ENCODE assay signal across 12 cellular contexts in genomic region chr7:56287429-56288138, GRCh38.
DNase-seq lines count a peak whose midpoint lies in the region; ATAC-seq, FAIRE-seq and TF ChIP-seq lines count a peak whose summit lies in the region.
"Had no signal": no experiment of that assay in that cellular context is flagged by ENCODE, and none has a peak within 500 bp of the region (broad histone marks: within the 10 kb centered on the region; RNA-seq: fewer than 3 reads in every experiment).

No MANE protein-coding gene starts in this region.

- H3K36me3 ChIP-seq in keratinocyte (ENCODE audit: control insufficient read depth in 2 of 2, extremely low read depth in 1 of 2, insufficient read depth in 2 of 2, low read length in 2 of 2), result no peaks in the 10 kb centered on the region
- H3K36me3 ChIP-seq in stomach smooth muscle (ENCODE audit: control insufficient read depth in 2 of 2, insufficient read depth in 2 of 2, low read length in 2 of 2), result no peaks in the 10 kb centered on the region

- H2AFZ ChIP-seq in keratinocyte (ENCODE audit: control insufficient read depth, low read length), result peak overlapping the region; percentile 43

- peaks cover 2% of the 10 kb centered on the region for H3K36me3 Mint-ChIP-seq in activated naive CD8-positive, alpha-beta T cell treated with anti-CD3 and anti-CD28 coated beads, Interleukin-2, amount 50 U/mL, for 24 hours (ENCODE audit: low read depth)
- H3K36me3 Mint-ChIP-seq: brain had no signal

- no peaks in the 10 kb centered on the region for H3K9me1 ChIP-seq in keratinocyte (ENCODE audit: control insufficient read depth, extremely low read depth, insufficient read depth, low read length)

- H3K4me1 ChIP-seq in keratinocyte (ENCODE audit: control insufficient read depth, extremely low read depth, insufficient read depth, low read length) (no peaks in the 10 kb centered on the region), stomach smooth muscle (ENCODE audit: control insufficient read depth, insufficient read depth, low read length) (no peaks in the 10 kb centered on the region)

- peak overlapping the region; percentile 32 for H3K4me2 ChIP-seq in keratinocyte (ENCODE audit: control insufficient read depth, extremely low read depth, insufficient read depth, low read depth, low read length)
- H3K4me2 ChIP-seq: KMS-11 had no signal

- H3K79me2 ChIP-seq in keratinocyte (ENCODE audit: control insufficient read depth, insufficient read depth, low read length), result no peaks in the 10 kb centered on the region

- in situ Hi-C loops in G401 (cut with HindIII; ENCODE audit: low sequenced_read_pairs), result no loop called here

- H3K4me3 Mint-ChIP-seq in activated naive CD8-positive, alpha-beta T cell treated with anti-CD3 and anti-CD28 coated beads, Interleukin-2, amount 50 U/mL, for 24 hours, result peak overlapping the region; percentile 38
- H3K4me3 Mint-ChIP-seq: activated B cell treated with CpG ODN at 0.5 μM for 24 hours, brain, neural crest cell had no signal

- no peaks in the 10 kb centered on the region for H3K4me1 Mint-ChIP-seq in activated naive CD8-positive, alpha-beta T cell treated with anti-CD3 and anti-CD28 coated beads, Interleukin-2, amount 50 U/mL, for 24 hours
- H3K4me1 Mint-ChIP-seq: activated B cell treated with CpG ODN at 0.5 μM for 24 hours, brain, neural crest cell had no signal

- no peaks in the 10 kb centered on the region for H4K20me1 ChIP-seq in keratinocyte (ENCODE audit: control insufficient read depth, extremely low read depth, insufficient read depth, low read length)

- peaks cover 8% of the 10 kb centered on the region for H3K27me3 Mint-ChIP-seq in activated naive CD8-positive, alpha-beta T cell treated with anti-CD3 and anti-CD28 coated beads, Interleukin-2, amount 50 U/mL, for 24 hours
- H3K27me3 Mint-ChIP-seq: activated B cell treated with CpG ODN at 0.5 μM for 24 hours, brain had no signal

- no peak for ATAC-seq in activated naive CD8-positive, alpha-beta T cell treated with anti-CD3 and anti-CD28 coated beads, Interleukin-2, amount 50 U/mL, for 24 hours
- ATAC-seq in GM19397 (IDR thresholded peaks at IDR 0.05; ENCODE audit: unreplicated experiment), result no peak

- H3K9ac ChIP-seq in keratinocyte (ENCODE audit: control insufficient read depth, extremely low read depth, insufficient read depth, low read length), result no peak overlapping the region
- H3K9ac ChIP-seq in stomach smooth muscle (ENCODE audit: low read length in 2 of 2), result no peak overlapping the region
- H3K9ac ChIP-seq: KMS-11 had no signal

- TF ChIP-seq CTCF in keratinocyte (optimal IDR thresholded peaks at IDR 0.05 in 1 of 3, IDR thresholded peaks at IDR 0.05 in 1 of 3, conservative IDR thresholded peaks at IDR 0.05 in 1 of 3; ENCODE audit: extremely low read depth in 1 of 3, insufficient read depth in 2 of 3, low read length in 3 of 3), result peak in 1 of 3 experiments; percentile 7

- no peak overlapping the region for H3K27ac Mint-ChIP-seq in activated naive CD8-positive, alpha-beta T cell treated with anti-CD3 and anti-CD28 coated beads, Interleukin-2, amount 50 U/mL, for 24 hours
- H3K27ac Mint-ChIP-seq: activated B cell treated with CpG ODN at 0.5 μM for 24 hours, brain had no signal

- H3K9me3 ChIP-seq in keratinocyte (ENCODE audit: control insufficient read depth, low read depth, low read length), result no peaks in the 10 kb centered on the region
- H3K9me3 ChIP-seq in stomach smooth muscle (ENCODE audit: control insufficient read depth in 2 of 2, low read length in 2 of 2), result no peaks in the 10 kb centered on the region

- H3K9me3 Mint-ChIP-seq in activated naive CD8-positive, alpha-beta T cell treated with anti-CD3 and anti-CD28 coated beads, Interleukin-2, amount 50 U/mL, for 24 hours, result peaks cover 37% of the 10 kb centered on the region

- H3K27me3 ChIP-seq in keratinocyte (ENCODE audit: control insufficient read depth, extremely low read depth, insufficient read depth, low read length), result no peaks in the 10 kb centered on the region
- no peaks in the 10 kb centered on the region for H3K27me3 ChIP-seq in stomach smooth muscle (ENCODE audit: control insufficient read depth in 1 of 2, insufficient read depth in 2 of 2, low read length in 2 of 2)

- peak; percentile 15 for DNase-seq in DMS 273 (lab: John Stamatoyannopoulos, UW; ENCODE audit: unreplicated experiment)
- DNase-seq in DMS 273 treated with DMSO at 0.1 percent for 48 hours (lab: John Stamatoyannopoulos, UW), result no peak
- DNase-seq in activated naive CD8-positive, alpha-beta T cell treated with anti-CD3 and anti-CD28 coated beads, Interleukin-2, amount 50 U/mL, for 24 hours, result no peak
- DNase-seq in keratinocyte (ENCODE audit: low read depth, low spot score), result no peak
- DNase-seq in dedifferentiated amniotic fluid mesenchymal stem cell (ENCODE audit: extremely low spot score), result no peak
- no peak for DNase-seq in G401 (ENCODE audit: low spot score)
- DNase-seq: activated B cell treated with CpG ODN at 0.5 μM for 24 hours had no signal

- H3K27ac ChIP-seq in keratinocyte (ENCODE audit: control insufficient read depth, insufficient read depth, low read length) (no peak overlapping the region), stomach smooth muscle (ENCODE audit: low read length) (no peak overlapping the region)
- H3K27ac ChIP-seq: KMS-11 had no signal

- dilution Hi-C loops in keratinocyte (cut with MboI; ENCODE audit: extremely low pct_ligation_motif_present, low sequenced_read_pairs), result no loop called here

- FAIRE-seq in keratinocyte (lab: Jason Lieb, UNC), result no peak

- H3K4me3 ChIP-seq in keratinocyte (ENCODE audit: control insufficient read depth in 2 of 3, extremely low read depth in 1 of 3, insufficient read depth in 2 of 3, low read depth in 1 of 3, low read length in 3 of 3), result peak overlapping the region in 1 of 3 experiments; percentile 37
- peak overlapping the region; percentile 60 to 67 for H3K4me3 ChIP-seq in stomach smooth muscle (ENCODE audit: low read length in 2 of 2)
